ENCODE assay signal across 15 cellular contexts in the genomic region with DNA sequence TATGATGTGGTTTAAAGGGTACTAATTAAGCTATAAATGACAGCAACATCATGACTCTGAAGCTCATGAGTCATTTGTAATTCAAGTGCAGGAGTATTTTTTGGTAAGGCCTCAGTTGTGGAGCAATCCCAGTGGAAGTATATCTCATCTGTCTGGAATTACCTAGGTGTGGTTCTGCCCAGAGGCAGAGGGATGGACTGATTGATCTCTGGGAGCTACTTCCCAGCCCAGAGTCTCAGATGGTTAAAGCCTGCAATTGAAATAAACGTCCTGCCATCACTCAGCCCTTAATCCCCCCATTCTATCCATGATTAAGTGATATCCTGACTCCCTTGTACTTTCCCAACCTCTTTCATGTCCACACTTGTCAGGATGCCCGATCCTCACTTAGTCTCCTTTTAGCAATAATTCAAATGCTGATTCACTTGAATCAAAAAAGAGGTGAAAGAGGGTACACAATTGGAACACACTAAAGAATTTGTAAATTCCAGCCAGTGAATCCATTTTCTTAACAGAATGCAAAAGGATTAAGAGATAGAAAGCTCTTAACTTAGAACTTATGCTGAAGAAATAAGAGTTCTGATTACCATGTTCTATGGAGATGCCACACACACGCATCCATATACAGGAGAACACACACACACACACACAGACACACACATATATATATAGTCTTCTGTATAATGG.
DNase-seq lines count a peak whose midpoint lies in the region; ATAC-seq, FAIRE-seq and TF ChIP-seq lines count a peak whose summit lies in the region.
"Had no signal": no experiment of that assay in that cellular context is flagged by ENCODE, and none has a peak within 500 bp of the region (broad histone marks: within the 10 kb centered on the region; RNA-seq: fewer than 3 reads in every experiment).

No MANE protein-coding gene starts in this region.

- no peaks in the 10 kb centered on the region for H3K36me3 Mint-ChIP-seq in activated CD4-positive, alpha-beta T cell treated with anti-CD3 and anti-CD28 coated beads, Interleukin-2, amount 10 ng/mL, durations not matched to agents 24 days and 14 days (ENCODE audit: low read depth)

- H3K27me3 Mint-ChIP-seq in activated CD4-positive, alpha-beta T cell treated with anti-CD3 and anti-CD28 coated beads, Interleukin-2, amount 10 ng/mL, durations not matched to agents 24 days and 14 days = no peaks in the 10 kb centered on the region

- FAIRE-seq in urothelium cell line (lab: Jason Lieb, UNC) = no peak

- H3K9me3 Mint-ChIP-seq in activated CD4-positive, alpha-beta T cell treated with anti-CD3 and anti-CD28 coated beads, Interleukin-2, amount 10 ng/mL, durations not matched to agents 24 days and 14 days = no peaks in the 10 kb centered on the region

- ATAC-seq in SK-N-SH treated with all-trans-retinoic acid at 6 μM for 48 hours (peak; percentile 77), GM18858 (IDR thresholded peaks at IDR 0.05; ENCODE audit: unreplicated experiment) (no peak)
- ATAC-seq: lower lobe of right lung had no signal

- H3K27ac ChIP-seq in A673 (ENCODE audit: low read depth, low read length, poor library complexity, severe bottlenecking) = no peak overlapping the region
- H3K27ac ChIP-seq: cardiac muscle cell, lower lobe of right lung had no signal

- CTCF ChIA-PET in A673 (lab: Charles Lee) = no interaction called here

- no TSS peak for BruUV-seq in A673 (replicated peaks; lab: Mats Ljungman, UMichigan)

- TF ChIP-seq CTCF in fibroblast of pulmonary artery (IDR thresholded peaks at IDR 0.05; ENCODE audit: low read length, missing control alignments) (no peak), A673 (conservative IDR thresholded peaks at IDR 0.05; ENCODE audit: low read depth, low read length) (no peak)

- no peaks in the 10 kb centered on the region for H3K27me3 ChIP-seq in A673 (replicated peaks; ENCODE audit: insufficient read depth, low read depth, low read length, poor library complexity)
- H3K27me3 ChIP-seq: cardiac muscle cell had no signal

- H3K27ac Mint-ChIP-seq in activated CD4-positive, alpha-beta T cell treated with anti-CD3 and anti-CD28 coated beads, Interleukin-2, amount 10 ng/mL, durations not matched to agents 24 days and 14 days = no peak overlapping the region

- intact Hi-C loops in A673 (cut with micrococcal nuclease; ENCODE audit: unreplicated experiment) = no loop called here
- intact Hi-C loops in activated CD4-positive, alpha-beta T cell treated with anti-CD3 and anti-CD28 coated beads, Interleukin-2, amount 10 ng/mL, durations not matched to agents 24 days and 14 days (cut with micrococcal nuclease) = no loop called here

- H3K4me3 ChIP-seq in fibroblast of pulmonary artery (replicated peaks; ENCODE audit: low read depth, low read length) (no peak overlapping the region), A673 (ENCODE audit: low read depth, low read length, poor library complexity, severe bottlenecking) (no peak overlapping the region)
- H3K4me3 ChIP-seq: cardiac muscle cell, lower lobe of right lung had no signal

- H3K4me1 Mint-ChIP-seq in activated CD4-positive, alpha-beta T cell treated with anti-CD3 and anti-CD28 coated beads, Interleukin-2, amount 10 ng/mL, durations not matched to agents 24 days and 14 days = no peaks in the 10 kb centered on the region

- POLR2A ChIA-PET in A673 (lab: Charles Lee; ENCODE audit: low non-redundant PET) = no interaction called here

- no peaks in the 10 kb centered on the region for H3K9me3 ChIP-seq in A673 (ENCODE audit: low read depth, low read length, poor library complexity, severe bottlenecking)
- H3K9me3 ChIP-seq: lower lobe of right lung had no signal

- no peak overlapping the region for H3K4me3 Mint-ChIP-seq in activated CD4-positive, alpha-beta T cell treated with anti-CD3 and anti-CD28 coated beads, Interleukin-2, amount 10 ng/mL, durations not matched to agents 24 days and 14 days

- H3K4me1 ChIP-seq in A673 (ENCODE audit: insufficient read depth, low read length, poor library complexity, severe bottlenecking) = peaks cover 18% of the 10 kb centered on the region
- H3K4me1 ChIP-seq: lower lobe of right lung had no signal

- no peaks in the 10 kb centered on the region for H3K36me3 ChIP-seq in A673 (ENCODE audit: insufficient read depth, low read length, poor library complexity, severe bottlenecking)
- H3K36me3 ChIP-seq: cardiac muscle cell, lower lobe of right lung had no signal

- DNase-seq in HCEC 1CT (peak; percentile 82), fibroblast of pulmonary artery (ENCODE audit: low read depth) (peak; percentile 43), urothelium cell line (ENCODE audit: low spot score) (peak; percentile 64), A673 (ENCODE audit: low spot score) (no peak)
- DNase-seq in activated CD4-positive, alpha-beta T cell treated with anti-CD3 and anti-CD28 coated beads, Interleukin-2, amount 10 ng/mL, durations not matched to agents 24 days and 14 days = no peak
- DNase-seq: activated CD8-positive, alpha-beta memory T cell treated with anti-CD3 and anti-CD28 coated beads for 24 hours; activated effector memory CD4-positive, alpha-beta T cell treated with Interleukin-2 at 50 U/mL for 16 hours; lower lobe of right lung; NCI-H1092; NCI-H526; SHP77; stimulated activated CD4-positive, alpha-beta T cell treated with anti-CD3 and anti-CD28 coated beads, Interleukin-12 subunit alpha, Interleukin-12 subunit beta, amount 100 ng/mL, for 4 hours had no signal

TF ChIP-seq in SK-N-SH treated with all-trans-retinoic acid at 6 μM for 48 hours, 23 proteins besides CTCF, POLR2A, EP300 and RAD21:
- TF ChIP-seq TSHZ2 (CRISPR knock-in tag; IDR thresholded peaks at IDR 0.05) (no peak), ZNF565 (CRISPR knock-in tag; conservative IDR thresholded peaks at IDR 0.05; ENCODE audit: low read depth) (no peak), TOX (CRISPR knock-in tag; IDR thresholded peaks at IDR 0.05; ENCODE audit: borderline replicate concordance) (peak; percentile 52; the same call in 1 of the 2 replicates), BACH2 (CRISPR knock-in tag; IDR thresholded peaks at IDR 0.05; ENCODE audit: borderline replicate concordance) (no peak), SNAI2 (CRISPR knock-in tag; IDR thresholded peaks at IDR 0.05) (no peak), ZC3H10 (CRISPR knock-in tag; IDR thresholded peaks at IDR 0.05) (no peak)
- TF ChIP-seq, protein P1, sequence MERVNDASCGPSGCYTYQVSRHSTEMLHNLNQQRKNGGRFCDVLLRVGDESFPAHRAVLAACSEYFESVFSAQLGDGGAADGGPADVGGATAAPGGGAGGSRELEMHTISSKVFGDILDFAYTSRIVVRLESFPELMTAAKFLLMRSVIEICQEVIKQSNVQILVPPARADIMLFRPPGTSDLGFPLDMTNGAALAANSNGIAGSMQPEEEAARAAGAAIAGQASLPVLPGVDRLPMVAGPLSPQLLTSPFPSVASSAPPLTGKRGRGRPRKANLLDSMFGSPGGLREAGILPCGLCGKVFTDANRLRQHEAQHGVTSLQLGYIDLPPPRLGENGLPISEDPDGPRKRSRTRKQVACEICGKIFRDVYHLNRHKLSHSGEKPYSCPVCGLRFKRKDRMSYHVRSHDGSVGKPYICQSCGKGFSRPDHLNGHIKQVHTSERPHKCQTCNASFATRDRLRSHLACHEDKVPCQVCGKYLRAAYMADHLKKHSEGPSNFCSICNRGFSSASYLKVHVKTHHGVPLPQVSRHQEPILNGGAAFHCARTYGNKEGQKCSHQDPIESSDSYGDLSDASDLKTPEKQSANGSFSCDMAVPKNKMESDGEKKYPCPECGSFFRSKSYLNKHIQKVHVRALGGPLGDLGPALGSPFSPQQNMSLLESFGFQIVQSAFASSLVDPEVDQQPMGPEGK (CRISPR knock-in tag; IDR thresholded peaks at IDR 0.05; ENCODE audit: borderline replicate concordance) = no peak
TF ChIP-seq in SK-N-SH treated with all-trans-retinoic acid at 6 μM for 48 hours: peak in this region for 1.

Comparison
In these comparisons a context has a peak if more than half of its experiments do, and no peak if none do; other contexts are left out.
1. DNase-seq: peak in HCEC 1CT (single experiment), fibroblast of pulmonary artery (single experiment) and urothelium cell line (single experiment); none in A673 (single experiment) and activated CD4-positive, alpha-beta T cell treated with anti-CD3 and anti-CD28 coated beads, Interleukin-2, amount 10 ng/mL, durations not matched to agents 24 days and 14 days (single experiment).